7 cellular contexts compared by ENCODE assay signal in genomic region chr12:120713861-120714482, GRCh38. TPM values are rescaled to one million over a fixed set of nuclear protein-coding genes. Genes with fewer than 3 reads are reported as not detected.
DNase-seq lines count a peak whose midpoint lies in the region; ATAC-seq and TF ChIP-seq lines count a peak whose summit lies in the region.

No MANE protein-coding gene starts in this region.

- no peaks in the 10 kb centered on the region for H3K27me3 Mint-ChIP-seq in activated naive CD4-positive, alpha-beta T cell treated with anti-CD3 and anti-CD28 coated beads for 36 hours (ENCODE audit: low read depth)

- H4K20me1 ChIP-seq in SK-N-SH (ENCODE audit: insufficient read depth) = no peaks in the 10 kb centered on the region

- no peak overlapping the region for H2AFZ ChIP-seq in SK-N-SH (ENCODE audit: low read depth)

- TF ChIP-seq POLR2A in prostate gland (IDR thresholded peaks at IDR 0.05) = no peak

- no peaks in the 10 kb centered on the region for H3K9me3 Mint-ChIP-seq in activated naive CD4-positive, alpha-beta T cell treated with anti-CD3 and anti-CD28 coated beads for 36 hours

- H3K27ac ChIP-seq in SK-N-SH (ENCODE audit: low read depth in 2 of 2, low read length in 1 of 2) (no peak overlapping the region), prostate gland (no peak overlapping the region), aorta (ENCODE audit: low read depth in 1 of 2, low read length in 2 of 2) (no peak overlapping the region)

- no peak overlapping the region for H3K27ac Mint-ChIP-seq in activated naive CD4-positive, alpha-beta T cell treated with anti-CD3 and anti-CD28 coated beads for 36 hours

- peaks cover 28% of the 10 kb centered on the region for H3K36me3 Mint-ChIP-seq in activated naive CD4-positive, alpha-beta T cell treated with anti-CD3 and anti-CD28 coated beads for 36 hours (ENCODE audit: low read depth)

- no peak overlapping the region for H3K4me2 ChIP-seq in SK-N-SH

- ATAC-seq in aorta (ENCODE audit: low FRiP score) = peak; percentile 71

- peak; percentile 76 for DNase-seq in NCI-H1105 (lab: John Stamatoyannopoulos, UW)
- peak; percentile 77 for DNase-seq in SK-N-SH
- DNase-seq in activated naive CD4-positive, alpha-beta T cell treated with anti-CD3 and anti-CD28 coated beads for 36 hours = peak; percentile 87
- DNase-seq in glomerular visceral epithelial cell (ENCODE audit: extremely low spot score) = peak; percentile 76
- peak; percentile 78 for DNase-seq in prostate gland (ENCODE audit: low spot score)
- DNase-seq in aorta = peak in 1 of 2 donors; percentile 69

- intact Hi-C loops in activated naive CD4-positive, alpha-beta T cell treated with anti-CD3 and anti-CD28 coated beads for 36 hours (cut with micrococcal nuclease) = loop anchor here (1.0 to 5.0 kb wide), 5 partner anchors 28 to 387 kb away; partner anchors contain the start of gene PLA2G1B
- intact Hi-C loops in prostate gland (cut with DNase I) (loop anchor here (2.0 kb wide), 1 partner anchor 65 kb away; no protein-coding TSS in a partner anchor), aorta (cut with DNase I) (loop anchor here (2.0 to 5.0 kb wide), 3 partner anchors 67 to 132 kb away; partner anchors contain the start of gene POP5 (in 1 of the 2))

- H3F3A ChIP-seq in SK-N-SH (replicated peaks; ENCODE audit: insufficient read depth) = peaks cover 15% of the 10 kb centered on the region

- no peak overlapping the region for H3K4me3 Mint-ChIP-seq in activated naive CD4-positive, alpha-beta T cell treated with anti-CD3 and anti-CD28 coated beads for 36 hours

- H3K9me2 ChIP-seq in SK-N-SH = no peaks in the 10 kb centered on the region

- H3K36me3 ChIP-seq in SK-N-SH (replicated peaks in 1 of 2; ENCODE audit: control insufficient read depth in 1 of 2, insufficient read depth in 2 of 2, low read length in 1 of 2) (peaks cover 32 to 42% of the 10 kb centered on the region in 2 experiments), prostate gland (peaks cover 4 to 20% of the 10 kb centered on the region in 2 donors), aorta (ENCODE audit: control insufficient read depth in 1 of 2, insufficient read depth in 2 of 2, low read length in 1 of 2) (peaks cover 6 to 7% of the 10 kb centered on the region in 2 donors)

- TF ChIP-seq CTCF in GM12874 (IDR thresholded peaks at IDR 0.05; ENCODE audit: insufficient read depth, low read depth, low read length) (peak; percentile 80), SK-N-SH (IDR thresholded peaks at IDR 0.05) (peak; percentile 90), prostate gland (IDR thresholded peaks at IDR 0.05) (peak; percentile 63 to 92 (median 86))

- peaks cover 0 to 24% of the 10 kb centered on the region in 2 experiments; a peak in 2 of 4 replicates for H3K4me1 ChIP-seq in SK-N-SH (ENCODE audit: control insufficient read depth in 1 of 2, insufficient read depth in 2 of 2, low read depth in 1 of 2, low read length in 1 of 2)
- H3K4me1 ChIP-seq in prostate gland (replicated peaks) = no peaks in the 10 kb centered on the region
- H3K4me1 ChIP-seq in aorta (ENCODE audit: control insufficient read depth in 1 of 2, insufficient read depth in 2 of 2, low read length in 2 of 2) = no peaks in the 10 kb centered on the region

- H3K4me3 ChIP-seq in SK-N-SH (ENCODE audit: low read depth in 2 of 2, low read length in 1 of 2) (no peak overlapping the region; a peak in 1 of 4 replicates), prostate gland (no peak overlapping the region), aorta (ENCODE audit: low read length in 2 of 2) (no peak overlapping the region)

- H3K27me3 ChIP-seq in SK-N-SH (ENCODE audit: insufficient read depth) = no peaks in the 10 kb centered on the region
- H3K27me3 ChIP-seq in prostate gland (replicated peaks; ENCODE audit: insufficient read depth) = no peaks in the 10 kb centered on the region
- no peaks in the 10 kb centered on the region for H3K27me3 ChIP-seq in aorta (ENCODE audit: control insufficient read depth in 1 of 2, insufficient read depth in 2 of 2, low read length in 1 of 2)

- H3K9ac ChIP-seq in SK-N-SH = no peak overlapping the region

- POLR2A ChIA-PET in SK-N-SH (lab: Yijun Ruan, JAX) = no interaction called here

- H3K4me1 Mint-ChIP-seq in activated naive CD4-positive, alpha-beta T cell treated with anti-CD3 and anti-CD28 coated beads for 36 hours (ENCODE audit: low read depth) = peaks cover 40% of the 10 kb centered on the region

- no peak for TF ChIP-seq EP300 in SK-N-SH (IDR thresholded peaks at IDR 0.05; ENCODE audit: borderline replicate concordance in 1 of 2, low read depth in 1 of 2, low read length in 1 of 2)

- TF ChIP-seq RAD21 in SK-N-SH (IDR thresholded peaks at IDR 0.05; ENCODE audit: low read length) = peak; percentile 86

- H3K79me2 ChIP-seq in SK-N-SH (ENCODE audit: insufficient read depth) = peaks cover 37% of the 10 kb centered on the region

- WGBS in SK-N-SH (ENCODE audit: low lambda C conversion rate) = 20% methylated on average over 4 of the region's 4 CpGs
- 18% methylated on average over 4 of the region's 4 CpGs for WGBS in prostate gland
- WGBS in aorta, 2 donors = 16 to 18% methylated on average over 4 of the region's 4 CpGs

- H3K9me3 ChIP-seq in SK-N-SH (no peaks in the 10 kb centered on the region), prostate gland (no peaks in the 10 kb centered on the region), aorta (ENCODE audit: control insufficient read depth, low read length) (no peaks in the 10 kb centered on the region)

- CTCF ChIA-PET in SK-N-SH (lab: Yijun Ruan, JAX) = interaction anchor here (0.8 to 1.8 kb wide), 10 partner anchors 11 to 257 kb away, joined by 3 to 8 read pairs (median 4); no protein-coding TSS in a partner anchor
- CTCF ChIA-PET in activated naive CD4-positive, alpha-beta T cell treated with anti-CD3 and anti-CD28 coated beads for 36 hours (lab: Charles Lee) = interaction anchor here (0.6 to 4.9 kb wide), 7 partner anchors 11 to 131 kb away, joined by 3 to 30 read pairs (median 3); partner anchors contain the start of gene ACADS

TF ChIP-seq in SK-N-SH, 30 proteins besides CTCF, POLR2A, EP300 and RAD21:
- TF ChIP-seq CHD2 (IDR thresholded peaks at IDR 0.05; ENCODE audit: low read length, partially characterized antibody) (peak; percentile 42), USF2 (IDR thresholded peaks at IDR 0.05; ENCODE audit: borderline replicate concordance, low read depth, low read length) (no peak), SMC3 (IDR thresholded peaks at IDR 0.05; ENCODE audit: low read depth, low read length) (peak; percentile 86), FOXJ3 (CRISPR knock-in tag; IDR thresholded peaks at IDR 0.05) (no peak), FOSL2 (IDR thresholded peaks at IDR 0.05; ENCODE audit: borderline replicate concordance, low read depth) (no peak), RXRA (IDR thresholded peaks at IDR 0.05; ENCODE audit: borderline replicate concordance, low read depth) (no peak)

RNA-seq across cellular contexts. Expression of gene UNC119B, which starts 3.7 kb away (rescaled TPM):
- polyA plus RNA-seq in SK-N-SH (2012; rRNA removed) (23.6 and 32.0 TPM in 2 replicates), aorta (10 to 100 TPM; 13.6 to 15.9 TPM)
- polyA plus RNA-seq in SK-N-SH (2012; cell fraction: cytosol; rRNA removed) = 25.3 and 28.0 TPM in 2 replicates
- polyA plus RNA-seq in SK-N-SH (2012; cell fraction: nucleus; rRNA removed) = 23.7 and 28.0 TPM in 2 replicates
- 10 to 100 TPM; 31.9 to 32.6 TPM for total RNA-seq in activated naive CD4-positive, alpha-beta T cell treated with anti-CD3 and anti-CD28 coated beads for 36 hours
- total RNA-seq in prostate gland (10 to 100 TPM; 26.0 to 41.9 TPM), aorta (10 to 100 TPM; 18.6 to 24.4 TPM)

RNA-seq across cellular contexts. Expression of gene ACADS, which starts 11.7 kb away (rescaled TPM):
- polyA plus RNA-seq in SK-N-SH (2012; rRNA removed) (4.5 and 4.9 TPM in 2 replicates), aorta (10 to 100 TPM; 29.2 to 36.9 TPM)
- polyA plus RNA-seq in SK-N-SH (2012; cell fraction: cytosol; rRNA removed) = 1.3 and 2.9 TPM in 2 replicates
- 17.0 and 23.0 TPM in 2 replicates for polyA plus RNA-seq in SK-N-SH (2012; cell fraction: nucleus; rRNA removed)
- total RNA-seq in activated naive CD4-positive, alpha-beta T cell treated with anti-CD3 and anti-CD28 coated beads for 36 hours = 10 to 100 TPM; 15.4 to 15.8 TPM
- total RNA-seq in prostate gland (10 to 100 TPM; 29.4 to 36.0 TPM), aorta (10 to 100 TPM; 11.3 to 15.6 TPM)

RNA-seq across cellular contexts. Expression of gene MLEC, which starts 27.0 kb away (rescaled TPM):
- polyA plus RNA-seq in SK-N-SH (2012; rRNA removed) (23.4 and 27.8 TPM in 2 replicates), aorta (10 to 100 TPM; 19.7 to 27.7 TPM)
- polyA plus RNA-seq in SK-N-SH (2012; cell fraction: cytosol; rRNA removed) = 32.4 and 33.3 TPM in 2 replicates
- 12.2 and 23.2 TPM in 2 replicates for polyA plus RNA-seq in SK-N-SH (2012; cell fraction: nucleus; rRNA removed)
- 10 to 100 TPM; 78.6 to 89.7 TPM for total RNA-seq in activated naive CD4-positive, alpha-beta T cell treated with anti-CD3 and anti-CD28 coated beads for 36 hours
- total RNA-seq in prostate gland (100 to 1,000 TPM; 116 to 124 TPM), aorta (10 to 100 TPM; 67.4 to 92.0 TPM)
